ENCODE assay signal across 18 cellular contexts in the genomic region with DNA sequence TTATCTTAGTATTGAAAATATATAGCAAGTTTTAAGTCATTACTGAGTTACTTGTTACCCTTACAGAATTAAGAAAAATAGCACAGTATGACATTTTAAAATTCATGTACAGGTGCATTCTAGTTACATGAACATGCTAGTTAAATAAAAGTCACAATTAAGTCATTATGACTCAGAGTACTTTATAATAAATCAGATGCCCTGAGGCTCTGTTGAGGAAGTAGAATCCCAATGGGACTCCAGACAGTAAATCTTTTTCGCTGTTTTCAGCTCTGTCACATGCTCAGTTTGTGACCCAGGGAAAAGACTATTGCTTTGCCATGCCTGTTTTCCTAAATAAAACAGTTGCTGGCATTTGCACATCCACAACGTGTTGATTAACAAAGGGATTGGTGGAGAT. TPM values are rescaled to one million over a fixed set of nuclear protein-coding genes. Genes with fewer than 3 reads are reported as not detected.
A peak's percentile ranks its signal among the peaks of the same experiment; 100 is the strongest.
DNase-seq lines count a peak whose midpoint lies in the region; ATAC-seq and TF ChIP-seq lines count a peak whose summit lies in the region.
"Had no signal": no experiment of that assay in that cellular context is flagged by ENCODE, and none has a peak within 500 bp of the region (broad histone marks: within the 10 kb centered on the region; RNA-seq: fewer than 3 reads in every experiment).

No MANE protein-coding gene starts in this region.

- H3K27ac ChIP-seq in PC-3 (ENCODE audit: low read length): peak overlapping the region; percentile 72
- H3K27ac ChIP-seq: C4-2B, pancreas had no signal

- H3K9me3 ChIP-seq in PC-3 (ENCODE audit: low read length): no peaks in the 10 kb centered on the region
- H3K9me3 ChIP-seq: pancreas had no signal

- peaks cover 18% of the 10 kb centered on the region for H4K20me1 ChIP-seq in PC-3 (ENCODE audit: low read length)

- DNase-seq in HEK293T (ENCODE audit: extremely low spot score): no peak
- DNase-seq in PC-3: peak; percentile 100
- peak; percentile 4 for DNase-seq in dermis blood vessel endothelial cell
- peak; percentile 86 for DNase-seq in renal cortical epithelial cell (ENCODE audit: low read depth)
- DNase-seq in anterior cingulate cortex (lab: John Stamatoyannopoulos, UW): no peak
- no peak for DNase-seq in CD14-positive monocyte (ENCODE audit: low spot score)
- no peak for DNase-seq in stimulated activated naive B cell treated with anti-CD40 and anti-IgM and Interleukin-4, amounts not matched to agents 10 μg/mL and 1 μg/mL and 100 μg/mL, for 72 hours
- DNase-seq: activated CD4-positive, alpha-beta memory T cell treated with anti-CD3 and anti-CD28 coated beads, Interleukin-2, amount 10 ng/mL, durations not matched to agents 7 days and 5 days; activated T-cell treated with anti-CD3 and anti-CD28 coated beads, Interleukin-2, amount 50 U/mL, for 72 hours; caudate nucleus; DMS79 treated with DMSO at 0.1 percent for 48 hours; NCI-H1105 treated with DMSO at 0.1 percent for 48 hours; NCI-H446; pancreas; trophoblast cell had no signal

- intact Hi-C loops in PC-3 (cut with micrococcal nuclease) (loop anchor here (1.0 kb wide), 3 partner anchors 13 to 35 kb away; a partner anchor contains a TSS), CD14-positive monocyte (cut with micrococcal nuclease) (no loop called here)

- no peak overlapping the region for H3K27ac Mint-ChIP-seq in CD14-positive monocyte
- H3K27ac Mint-ChIP-seq in stimulated activated naive B cell treated with anti-CD40 and anti-IgM and Interleukin-4, amounts not matched to agents 10 μg/mL and 1 μg/mL and 100 μg/mL, for 72 hours: no peak overlapping the region
- H3K27ac Mint-ChIP-seq: activated CD4-positive, alpha-beta memory T cell treated with anti-CD3 and anti-CD28 coated beads, Interleukin-2, amount 10 ng/mL, durations not matched to agents 7 days and 5 days; activated T-cell treated with anti-CD3 and anti-CD28 coated beads, Interleukin-2, amount 50 U/mL, for 72 hours had no signal

- H2AFZ ChIP-seq in PC-3 (ENCODE audit: low read length): no peak overlapping the region

- TF ChIP-seq CTCF in PC-3 (conservative IDR thresholded peaks at IDR 0.05; ENCODE audit: low read depth, low read length) (no peak), CD14-positive monocyte (IDR thresholded peaks at IDR 0.05) (no peak)

- H3K79me2 ChIP-seq in PC-3 (ENCODE audit: low read length): 0 out of 2 replicates have a peak, but pooled peaks cover 4% of the 10 kb centered on the region

- H3K4me1 Mint-ChIP-seq in CD14-positive monocyte: no peaks in the 10 kb centered on the region
- peaks cover 10 to 19% of the 10 kb centered on the region in 2 donors for H3K4me1 Mint-ChIP-seq in stimulated activated naive B cell treated with anti-CD40 and anti-IgM and Interleukin-4, amounts not matched to agents 10 μg/mL and 1 μg/mL and 100 μg/mL, for 72 hours
- H3K4me1 Mint-ChIP-seq: activated CD4-positive, alpha-beta memory T cell treated with anti-CD3 and anti-CD28 coated beads, Interleukin-2, amount 10 ng/mL, durations not matched to agents 7 days and 5 days had no signal

- no peaks in the 10 kb centered on the region for H3K27me3 Mint-ChIP-seq in CD14-positive monocyte (ENCODE audit: low read depth in 3 of 3)
- no peaks in the 10 kb centered on the region for H3K27me3 Mint-ChIP-seq in stimulated activated naive B cell treated with anti-CD40 and anti-IgM and Interleukin-4, amounts not matched to agents 10 μg/mL and 1 μg/mL and 100 μg/mL, for 72 hours
- H3K27me3 Mint-ChIP-seq: activated CD4-positive, alpha-beta memory T cell treated with anti-CD3 and anti-CD28 coated beads, Interleukin-2, amount 10 ng/mL, durations not matched to agents 7 days and 5 days had no signal

- H3K4me3 Mint-ChIP-seq in CD14-positive monocyte: no peak overlapping the region
- H3K4me3 Mint-ChIP-seq in stimulated activated naive B cell treated with anti-CD40 and anti-IgM and Interleukin-4, amounts not matched to agents 10 μg/mL and 1 μg/mL and 100 μg/mL, for 72 hours: no peak overlapping the region
- H3K4me3 Mint-ChIP-seq: activated CD4-positive, alpha-beta memory T cell treated with anti-CD3 and anti-CD28 coated beads, Interleukin-2, amount 10 ng/mL, durations not matched to agents 7 days and 5 days; activated T-cell treated with anti-CD3 and anti-CD28 coated beads, Interleukin-2, amount 50 U/mL, for 72 hours had no signal

- H3K36me3 ChIP-seq in PC-3 (ENCODE audit: low read depth, low read length): peaks cover 63% of the 10 kb centered on the region

- no peaks in the 10 kb centered on the region for H3K9me3 Mint-ChIP-seq in CD14-positive monocyte
- no peaks in the 10 kb centered on the region for H3K9me3 Mint-ChIP-seq in stimulated activated naive B cell treated with anti-CD40 and anti-IgM and Interleukin-4, amounts not matched to agents 10 μg/mL and 1 μg/mL and 100 μg/mL, for 72 hours
- H3K9me3 Mint-ChIP-seq: activated CD4-positive, alpha-beta memory T cell treated with anti-CD3 and anti-CD28 coated beads, Interleukin-2, amount 10 ng/mL, durations not matched to agents 7 days and 5 days; activated T-cell treated with anti-CD3 and anti-CD28 coated beads, Interleukin-2, amount 50 U/mL, for 72 hours had no signal

- peak overlapping the region; percentile 23 for H3K9ac ChIP-seq in PC-3 (ENCODE audit: low read length)

- no peaks in the 10 kb centered on the region for H3K27me3 ChIP-seq in PC-3 (ENCODE audit: low read length)
- H3K27me3 ChIP-seq: pancreas had no signal

- peak overlapping the region; percentile 1; the same call in 1 of the 2 replicates for H3K4me3 ChIP-seq in PC-3 (ENCODE audit: low read length)
- H3K4me3 ChIP-seq: K562, pancreas, skin epidermis had no signal

- no TSS peak for BruUV-seq in PC-3 (replicated peaks; lab: Mats Ljungman, UMichigan)

- CTCF ChIA-PET in HEK293T (lab: Yijun Ruan, JAX) (no interaction called here), PC-3 (lab: Charles Lee) (interaction anchor here (0.7 to 1.1 kb wide), 5 partner anchors 14 to 35 kb away, joined by 3 to 11 read pairs (median 3); a partner anchor contains a TSS)

- peak overlapping the region; percentile 52 for H3K4me2 ChIP-seq in PC-3 (ENCODE audit: low read length)

- H3K9me2 ChIP-seq in PC-3 (replicated peaks; ENCODE audit: low read length): no peaks in the 10 kb centered on the region

- POLR2A ChIA-PET in HEK293T (lab: Yijun Ruan, JAX): interaction anchor here (0.9 to 1.1 kb wide), 2 partner anchors 34 to 116 kb away, joined by 3 read pairs; a partner anchor contains a TSS
- POLR2A ChIA-PET in PC-3 (lab: Charles Lee; ENCODE audit: unreplicated experiment): interaction anchor here (0.6 to 1.0 kb wide), 2 partner anchors 32 to 35 kb away, joined by 4 to 13 read pairs; a partner anchor contains a TSS

- H3K36me3 Mint-ChIP-seq in CD14-positive monocyte: peaks cover 73 to 95% of the 10 kb centered on the region in 2 donors
- peaks cover 25 to 26% of the 10 kb centered on the region in 2 donors for H3K36me3 Mint-ChIP-seq in stimulated activated naive B cell treated with anti-CD40 and anti-IgM and Interleukin-4, amounts not matched to agents 10 μg/mL and 1 μg/mL and 100 μg/mL, for 72 hours

- ATAC-seq in PC-3: peak; percentile 96
- ATAC-seq in stimulated activated naive B cell treated with anti-CD40 and anti-IgM and Interleukin-4, amounts not matched to agents 10 μg/mL and 1 μg/mL and 100 μg/mL, for 72 hours (replicated peaks): no peak
- ATAC-seq: activated T-cell treated with anti-CD3 and anti-CD28 coated beads, Interleukin-2, amount 50 U/mL, for 72 hours; K562; pancreas had no signal

- H3F3A ChIP-seq in PC-3 (ENCODE audit: low read length, unreplicated experiment): peaks cover 21% of the 10 kb centered on the region

- H3K4me1 ChIP-seq in PC-3 (ENCODE audit: insufficient read depth, low read length): peaks cover 29% of the 10 kb centered on the region
- H3K4me1 ChIP-seq: pancreas had no signal

TF ChIP-seq in HEK293T, 16 proteins besides CTCF, POLR2A, EP300 and RAD21:
- TF ChIP-seq BHLHE40 (IDR thresholded peaks at IDR 0.05; ENCODE audit: borderline replicate concordance): no peak
- no peak for TF ChIP-seq FOXM1 (IDR thresholded peaks at IDR 0.05; ENCODE audit: borderline replicate concordance)
- TF ChIP-seq ELF4 (IDR thresholded peaks at IDR 0.05): no peak
- TF ChIP-seq, protein P1, sequence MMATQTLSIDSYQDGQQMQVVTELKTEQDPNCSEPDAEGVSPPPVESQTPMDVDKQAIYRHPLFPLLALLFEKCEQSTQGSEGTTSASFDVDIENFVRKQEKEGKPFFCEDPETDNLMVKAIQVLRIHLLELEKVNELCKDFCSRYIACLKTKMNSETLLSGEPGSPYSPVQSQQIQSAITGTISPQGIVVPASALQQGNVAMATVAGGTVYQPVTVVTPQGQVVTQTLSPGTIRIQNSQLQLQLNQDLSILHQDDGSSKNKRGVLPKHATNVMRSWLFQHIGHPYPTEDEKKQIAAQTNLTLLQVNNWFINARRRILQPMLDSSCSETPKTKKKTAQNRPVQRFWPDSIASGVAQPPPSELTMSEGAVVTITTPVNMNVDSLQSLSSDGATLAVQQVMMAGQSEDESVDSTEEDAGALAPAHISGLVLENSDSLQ (IDR thresholded peaks at IDR 0.05): peak; percentile 51

RNA-seq across cellular contexts. Expression of a gene that starts 21.0 kb away (rescaled TPM):
- 1.1 and 1.8 TPM in 2 replicates for total RNA-seq in PC-3 (2014; rRNA removed)
- 1.0 and 2.1 TPM in 2 replicates for total RNA-seq in dermis blood vessel endothelial cell
- total RNA-seq in renal cortical epithelial cell: 1.2 and 1.7 TPM in 2 replicates
- polyA plus RNA-seq in CD14-positive monocyte: 1 to 10 TPM in 1 of 2 donors, under 1 TPM in 1; 0.69 to 1.0 TPM

RNA-seq across cellular contexts. Expression of a gene that starts 34.6 kb away (rescaled TPM):
- total RNA-seq in PC-3 (2014; rRNA removed): 164 and 181 TPM in 2 replicates
- 81.7 and 97.4 TPM in 2 replicates for total RNA-seq in dermis blood vessel endothelial cell
- 184 and 302 TPM in 2 replicates for total RNA-seq in renal cortical epithelial cell
- polyA plus RNA-seq in CD14-positive monocyte: 10 to 100 TPM; 43.9 to 44.3 TPM

RNA-seq across cellular contexts. Expression of a gene that starts 36.5 kb away (rescaled TPM):
- 103 and 108 TPM in 2 replicates for total RNA-seq in PC-3 (2014; rRNA removed)
- 29.1 and 34.7 TPM in 2 replicates for total RNA-seq in dermis blood vessel endothelial cell
- 32.1 and 33.7 TPM in 2 replicates for total RNA-seq in renal cortical epithelial cell
- 10 to 100 TPM; 16.7 to 20.2 TPM for polyA plus RNA-seq in CD14-positive monocyte

RNA-seq across cellular contexts. Expression of a gene that starts 36.6 kb away (rescaled TPM):
- total RNA-seq in PC-3 (2014; rRNA removed): 34.3 and 39.1 TPM in 2 replicates
- total RNA-seq in dermis blood vessel endothelial cell: 26.0 and 26.9 TPM in 2 replicates
- 18.9 and 31.2 TPM in 2 replicates for total RNA-seq in renal cortical epithelial cell
- 1 to 10 TPM; 2.6 TPM for polyA plus RNA-seq in CD14-positive monocyte

Comparison
In these comparisons a context has a peak if more than half of its experiments do, and no peak if none do; other contexts are left out.
1. DNase-seq: peak in PC-3 (single experiment), dermis blood vessel endothelial cell (single experiment) and renal cortical epithelial cell (single experiment); none in HEK293T (single experiment), anterior cingulate cortex (0 of 58), CD14-positive monocyte (single experiment) and stimulated activated naive B cell treated with anti-CD40 and anti-IgM and Interleukin-4, amounts not matched to agents 10 μg/mL and 1 μg/mL and 100 μg/mL, for 72 hours (single experiment).